ENCODE assay signal across 29 cellular contexts in the genomic region with DNA sequence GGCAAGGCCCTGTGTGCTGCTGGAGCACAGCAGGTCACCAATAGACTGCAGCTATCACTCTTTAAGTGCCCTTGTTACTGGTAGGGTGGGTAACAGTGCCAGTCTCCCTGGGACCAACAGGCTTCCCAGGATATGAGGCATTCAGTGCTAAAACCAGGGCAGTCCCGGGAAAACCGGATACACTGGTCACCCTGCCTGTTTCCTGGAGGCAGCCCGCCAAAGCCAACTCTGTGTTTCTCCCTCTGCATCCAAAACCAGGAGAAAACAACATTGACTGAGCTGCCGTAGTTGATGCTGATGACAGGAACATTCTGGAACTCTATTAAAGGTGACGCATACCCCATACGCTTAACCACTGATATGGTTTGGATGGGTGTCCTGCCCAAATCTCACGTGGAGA.
DNase-seq lines count a peak whose midpoint lies in the region; ATAC-seq and TF ChIP-seq lines count a peak whose summit lies in the region.
"Had no signal": no experiment of that assay in that cellular context is flagged by ENCODE, and none has a peak within 500 bp of the region (broad histone marks: within the 10 kb centered on the region; RNA-seq: fewer than 3 reads in every experiment).

No MANE protein-coding gene starts in this region.

- H3K4me3 ChIP-seq in effector memory CD4-positive, alpha-beta T cell (ENCODE audit: insufficient read depth, low read depth, low read length, poor library complexity, severe bottlenecking), result no peak overlapping the region
- H3K4me3 ChIP-seq: GM12878, hepatocyte, lower lobe of right lung, suprapubic skin had no signal

- TF ChIP-seq CTCF in VCaP (conservative IDR thresholded peaks at IDR 0.05), result no peak

- ATAC-seq in GM19467 (IDR thresholded peaks at IDR 0.05; ENCODE audit: unreplicated experiment), result no peak
- ATAC-seq: activated naive CD8-positive, alpha-beta T cell treated with anti-CD3 and anti-CD28 coated beads, Interleukin-2, amount 50 U/mL, for 24 hours; activated T-cell treated with anti-CD3 and anti-CD28 coated beads, Interleukin-2, amount 50 U/mL, for 4 hours; GM12878; HepG2; lower lobe of right lung; naive thymus-derived CD8-positive, alpha-beta T cell; Panc1; stimulated activated naive B cell treated with anti-CD40 and anti-IgM and Interleukin-4, amounts not matched to agents 10 μg/mL and 1 μg/mL and 100 μg/mL, for 72 hours had no signal

- peak; percentile 38 for DNase-seq in NCI-H510A treated with DMSO at 0.1 percent for 48 hours (lab: John Stamatoyannopoulos, UW)
- DNase-seq in NCI-H510A (lab: John Stamatoyannopoulos, UW), result no peak
- peak; percentile 72 for DNase-seq in kidney tubule cell (ENCODE audit: low spot score)
- peak; percentile 34 for DNase-seq in stromal cell of bone marrow (ENCODE audit: low read depth)
- no peak for DNase-seq in effector memory CD4-positive, alpha-beta T cell
- no peak for DNase-seq in AML-193 (lab: John Stamatoyannopoulos, UW)
- DNase-seq: activated CD4-positive, alpha-beta T cell treated with anti-CD3 and anti-CD28 coated beads, Interleukin-2, amount 10 ng/mL, durations not matched to agents 24 days and 14 days; activated naive CD8-positive, alpha-beta T cell treated with anti-CD3 and anti-CD28 coated beads, Interleukin-2, amount 50 U/mL, for 24 hours; activated T-cell treated with anti-CD3 and anti-CD28 coated beads, Interleukin-2, amount 50 U/mL, for 4 hours; CD4-positive, alpha-beta T cell; central memory CD4-positive, alpha-beta T cell; cortex of kidney; H7; kidney glomerular epithelial cell; lower lobe of right lung; NCI-H2107; NCI-H748 treated with DMSO at 0.1 percent for 48 hours; nucleus accumbens; SHP77 treated with DMSO at 0.1 percent for 48 hours; stimulated activated naive B cell treated with anti-CD40 and anti-IgM and Interleukin-4, amounts not matched to agents 10 μg/mL and 1 μg/mL and 100 μg/mL, for 72 hours had no signal

- H3K27ac ChIP-seq in VCaP, result peak overlapping the region; percentile 100
- no peak overlapping the region for H3K27ac ChIP-seq in effector memory CD4-positive, alpha-beta T cell (ENCODE audit: insufficient read depth, low read length, poor library complexity, severe bottlenecking)
- H3K27ac ChIP-seq: hepatocyte, HL-60, lower lobe of right lung, suprapubic skin had no signal

- no peaks in the 10 kb centered on the region for H3K36me3 ChIP-seq in effector memory CD4-positive, alpha-beta T cell (ENCODE audit: control insufficient read depth, insufficient read depth, low read length)
- H3K36me3 ChIP-seq: lower lobe of right lung, suprapubic skin had no signal

- no peaks in the 10 kb centered on the region for H3K9me3 ChIP-seq in effector memory CD4-positive, alpha-beta T cell (ENCODE audit: control insufficient read depth, low read length)
- H3K9me3 ChIP-seq: lower lobe of right lung, suprapubic skin had no signal

- H3K27me3 ChIP-seq in effector memory CD4-positive, alpha-beta T cell (replicated peaks; ENCODE audit: control insufficient read depth, insufficient read depth, low read length, poor library complexity, severe bottlenecking), result no peaks in the 10 kb centered on the region
- H3K27me3 ChIP-seq: hepatocyte had no signal

- H3K4me1 ChIP-seq in effector memory CD4-positive, alpha-beta T cell (ENCODE audit: control insufficient read depth, insufficient read depth, low read length, poor library complexity, severe bottlenecking), result no peaks in the 10 kb centered on the region
- H3K4me1 ChIP-seq: lower lobe of right lung, suprapubic skin had no signal

Comparison
In these comparisons a context has a peak if more than half of its experiments do, and no peak if none do; other contexts are left out.
1. DNase-seq: peak in NCI-H510A treated with DMSO at 0.1 percent for 48 hours (single experiment), kidney tubule cell (single experiment) and stromal cell of bone marrow (single experiment); none in NCI-H510A (single experiment), effector memory CD4-positive, alpha-beta T cell (0 of 3) and AML-193 (0 of 2).